In genomic region chr6:56890683-56891429, GRCh38 we compare ENCODE assay signal across 9 cellular contexts.
A peak's percentile ranks its signal among the peaks of the same experiment; 100 is the strongest.
DNase-seq lines count a peak whose midpoint lies in the region; ATAC-seq and TF ChIP-seq lines count a peak whose summit lies in the region.
"Had no signal": no experiment of that assay in that cellular context is flagged by ENCODE, and none has a peak within 500 bp of the region (broad histone marks: within the 10 kb centered on the region; RNA-seq: fewer than 3 reads in every experiment).

No MANE protein-coding gene starts in this region.

- TF ChIP-seq CTCF in IMR-90 (conservative IDR thresholded peaks at IDR 0.05; ENCODE audit: low read depth, low read length) (no peak), brain microvascular endothelial cell (IDR thresholded peaks at IDR 0.05; ENCODE audit: low read depth, low read length, missing control alignments) (no peak), prostate gland (IDR thresholded peaks at IDR 0.05) (no peak)

- H2BK120ac ChIP-seq in IMR-90 (ENCODE audit: low read depth, low read length): peak overlapping the region; percentile 85

- peak overlapping the region; percentile 80 for H4K5ac ChIP-seq in IMR-90 (ENCODE audit: low read depth, low read length)

- peak overlapping the region; percentile 88 for H3K4ac ChIP-seq in IMR-90 (ENCODE audit: low read depth, low read length)

- H3K4me3 ChIP-seq in IMR-90 (ENCODE audit: insufficient read depth, low read depth, low read length) (no peak overlapping the region), brain microvascular endothelial cell (ENCODE audit: low read depth, low read length) (no peak overlapping the region), prostate gland (no peak overlapping the region)

- POLR2A ChIA-PET in IMR-90 (lab: Charles Lee; ENCODE audit: unreplicated experiment): interaction anchor here (0.6 to 1.0 kb wide), 2 partner anchors 39 to 164 kb away, joined by 3 read pairs; no protein-coding TSS in a partner anchor
- POLR2A ChIA-PET in T-cell (lab: Charles Lee): no interaction called here

- H2BK15ac ChIP-seq in IMR-90 (ENCODE audit: low read depth, low read length): peak overlapping the region; percentile 49; the same call in 2 of the 3 replicates

- peak overlapping the region; percentile 80 to 84 for H4K8ac ChIP-seq in IMR-90 (ENCODE audit: low read depth in 2 of 2, low read length in 2 of 2)

- no peaks in the 10 kb centered on the region for H4K20me1 ChIP-seq in IMR-90 (ENCODE audit: insufficient read depth, low read length)

- peak overlapping the region; percentile 65 for H3K4me2 ChIP-seq in IMR-90 (ENCODE audit: low read depth, low read length)

- peak overlapping the region; percentile 79 for H2BK5ac ChIP-seq in IMR-90 (ENCODE audit: low read depth, low read length, poor library complexity, severe bottlenecking)

- no peaks in the 10 kb centered on the region for H3K9me3 Mint-ChIP-seq in T-cell

- intact Hi-C loops in IMR-90 (cut with micrococcal nuclease): no loop called here
- intact Hi-C loops in prostate gland (cut with DNase I): no loop called here

- H3K79me1 ChIP-seq in IMR-90 (ENCODE audit: low read depth in 1 of 2, low read length in 2 of 2): peaks cover 10 to 25% of the 10 kb centered on the region in 2 experiments

- H3K23ac ChIP-seq in IMR-90 (ENCODE audit: low read depth, low read length): peak overlapping the region; percentile 88

- peak overlapping the region; percentile 79 for H2BK20ac ChIP-seq in IMR-90 (ENCODE audit: low read depth, low read length)

- H3K9me1 ChIP-seq in IMR-90 (ENCODE audit: insufficient read depth, low read length): peaks cover 3% of the 10 kb centered on the region; the same call in 1 of the 2 replicates

- peak overlapping the region; percentile 96 for H4K91ac ChIP-seq in IMR-90 (ENCODE audit: insufficient read depth, low read depth, low read length)

- dilution Hi-C loops in IMR-90 (cut with HindIII; ENCODE audit: low sequenced_read_pairs, unreplicated experiment): no loop called here

- H2AFZ ChIP-seq in IMR-90 (replicated peaks; ENCODE audit: low read length, poor library complexity): peak overlapping the region; percentile 7

- H3K4me1 Mint-ChIP-seq in T-cell: peaks cover 21 to 27% (median 21%) of the 10 kb centered on the region in 3 donors

- 50% methylated on average over 1 of the region's 8 CpGs; no CpG with 5 or more reads in 1 of the 2 experiments for WGBS in IMR-90 (ENCODE audit: extremely low coverage in 2 of 2, insufficient read length in 1 of 2), 2 experiments
- 76% methylated on average over 8 of the region's 8 CpGs for WGBS in prostate gland

- TF ChIP-seq RAD21 in IMR-90 (IDR thresholded peaks at IDR 0.05; ENCODE audit: low read length): no peak

- H3K9ac ChIP-seq in IMR-90 (ENCODE audit: low read depth, low read length): peak overlapping the region; percentile 38

- CTCF ChIA-PET in IMR-90 (lab: Yijun Ruan, JAX) (interaction anchor here (0.8 to 1.5 kb wide), 4 partner anchors 12 to 156 kb away, joined by 4 to 12 read pairs (median 6); partner anchors contain the start of gene KIAA1586), T-cell (lab: Charles Lee) (interaction anchor here in 1 of 2 donors (0.6 to 1.5 kb wide), 2 partner anchors 12 to 26 kb away, joined by 3 to 8 read pairs; no protein-coding TSS in a partner anchor)

- H3K27me3 ChIP-seq in IMR-90 (ENCODE audit: control insufficient read depth, insufficient read depth, low read length) (no peaks in the 10 kb centered on the region), brain microvascular endothelial cell (replicated peaks) (no peaks in the 10 kb centered on the region), prostate gland (replicated peaks; ENCODE audit: insufficient read depth) (no peaks in the 10 kb centered on the region)

- H3K9me3 ChIP-seq in IMR-90 (ENCODE audit: control insufficient read depth, insufficient read depth, low read length) (no peaks in the 10 kb centered on the region), prostate gland (no peaks in the 10 kb centered on the region)

- H3K36me3 Mint-ChIP-seq in T-cell: no peaks in the 10 kb centered on the region

- peak; percentile 97 for ATAC-seq in GM21737 (IDR thresholded peaks at IDR 0.05; ENCODE audit: unreplicated experiment)
- ATAC-seq in IMR-90 (ENCODE audit: low read depth): peak; percentile 91
- no peak for ATAC-seq in T-cell (replicated peaks in 1 of 4)

- H3K14ac ChIP-seq in IMR-90 (replicated peaks; ENCODE audit: low read depth, low read length): peak overlapping the region; percentile 93

- H3K4me1 ChIP-seq in IMR-90 (ENCODE audit: control insufficient read depth, insufficient read depth, low read length) (peaks cover 14% of the 10 kb centered on the region), prostate gland (replicated peaks) (no peaks in the 10 kb centered on the region)

- H3K56ac ChIP-seq in IMR-90 (ENCODE audit: extremely low read depth, insufficient read depth, low read length): peak overlapping the region; percentile 78

- peak overlapping the region; percentile 37 for H2AK9ac ChIP-seq in IMR-90 (replicated peaks; ENCODE audit: low read depth, low read length, poor library complexity)

- H2AK5ac ChIP-seq in IMR-90 (ENCODE audit: low read depth, low read length): peak overlapping the region; percentile 92

- no TSS peak for BruUV-seq in IMR-90 (replicated peaks; lab: Mats Ljungman, UMichigan)

- H3K18ac ChIP-seq in IMR-90 (ENCODE audit: low read depth, low read length): peak overlapping the region; percentile 96

- H3K4me3 Mint-ChIP-seq in T-cell: no peak overlapping the region

- H3K36me3 ChIP-seq in IMR-90 (ENCODE audit: control insufficient read depth, insufficient read depth, low read length): no peaks in the 10 kb centered on the region
- no peaks in the 10 kb centered on the region for H3K36me3 ChIP-seq in brain microvascular endothelial cell (replicated peaks)
- H3K36me3 ChIP-seq in prostate gland: no peaks in the 10 kb centered on the region

- H3K27ac Mint-ChIP-seq in T-cell: no peak overlapping the region

- in situ Hi-C loops in IMR-90 (cut with MboI; ENCODE audit: low sequenced_read_pairs): no loop called here
- in situ Hi-C loops in brain microvascular endothelial cell (cut with HindIII; ENCODE audit: low pct_ligation_motif_present, low sequenced_read_pairs): no loop called here

- DNase-seq in DMS53 (lab: John Stamatoyannopoulos, UW) (peak; percentile 44), DMS53 treated with DMSO at 0.1 percent for 48 hours (lab: John Stamatoyannopoulos, UW; ENCODE audit: unreplicated experiment) (no peak), IMR-90 (peak; percentile 97), brain microvascular endothelial cell (peak; percentile 85), pons (ENCODE audit: low spot score) (peak; percentile 47), prostate gland (ENCODE audit: low spot score) (no peak), T-cell (no peak)

- TF ChIP-seq POLR2A in IMR-90 (IDR thresholded peaks at IDR 0.05; ENCODE audit: low read depth, low read length) (0 out of 2 replicates have a peak, but pooled peaks have one; percentile 45), prostate gland (IDR thresholded peaks at IDR 0.05) (no peak)

- no peaks in the 10 kb centered on the region for H3K27me3 Mint-ChIP-seq in T-cell

- H3K27ac ChIP-seq in IMR-90 (ENCODE audit: insufficient read depth, low read length): peak overlapping the region; percentile 79
- peak overlapping the region; percentile 83 for H3K27ac ChIP-seq in brain microvascular endothelial cell
- H3K27ac ChIP-seq in prostate gland: no peak overlapping the region
- H3K27ac ChIP-seq: 22Rv1 had no signal

TF ChIP-seq in IMR-90, 13 proteins besides CTCF, POLR2A, EP300 and RAD21:
- TF ChIP-seq CHD1 (IDR thresholded peaks at IDR 0.05; ENCODE audit: low read depth, low read length) (no peak), SMC3 (IDR thresholded peaks at IDR 0.05; ENCODE audit: low read depth, low read length) (no peak), MAFK (IDR thresholded peaks at IDR 0.05; ENCODE audit: low read depth, low read length) (peak; percentile 96), NFE2L2 (IDR thresholded peaks at IDR 0.05; ENCODE audit: low read depth, low read length) (peak; percentile 100), BHLHE40 (IDR thresholded peaks at IDR 0.05; ENCODE audit: low read depth, low read length) (peak; percentile 41; the same call in 1 of the 2 replicates), ELK1 (IDR thresholded peaks at IDR 0.05; ENCODE audit: borderline replicate concordance, low read depth, low read length) (no peak), FOS (IDR thresholded peaks at IDR 0.05; ENCODE audit: low read depth, low read length) (peak; percentile 90), USF2 (IDR thresholded peaks at IDR 0.05; ENCODE audit: low read depth, low read length) (no peak), MAZ (IDR thresholded peaks at IDR 0.05; ENCODE audit: borderline replicate concordance, low read depth, low read length) (no peak), CEBPB (IDR thresholded peaks at IDR 0.05; ENCODE audit: low read depth, low read length) (peak; percentile 15; the same call in 1 of the 2 replicates)
TF ChIP-seq in IMR-90: peak in this region for 5.

Comparison
In these comparisons a context has a peak if more than half of its experiments do, and no peak if none do; other contexts are left out.
1. DNase-seq: peak in DMS53 (single experiment), IMR-90 (single experiment), brain microvascular endothelial cell (single experiment) and pons (single experiment); none in DMS53 treated with DMSO at 0.1 percent for 48 hours (single experiment), prostate gland (single experiment) and T-cell (0 of 34).
2. ATAC-seq: peak in GM21737 (single experiment) and IMR-90 (single experiment); none in T-cell (0 of 4).
3. H3K27ac ChIP-seq: peak in IMR-90 (single experiment) and brain microvascular endothelial cell (single experiment); none in prostate gland (0 of 2).